ENCODE assay signal across 2 cellular contexts in the genomic region with DNA sequence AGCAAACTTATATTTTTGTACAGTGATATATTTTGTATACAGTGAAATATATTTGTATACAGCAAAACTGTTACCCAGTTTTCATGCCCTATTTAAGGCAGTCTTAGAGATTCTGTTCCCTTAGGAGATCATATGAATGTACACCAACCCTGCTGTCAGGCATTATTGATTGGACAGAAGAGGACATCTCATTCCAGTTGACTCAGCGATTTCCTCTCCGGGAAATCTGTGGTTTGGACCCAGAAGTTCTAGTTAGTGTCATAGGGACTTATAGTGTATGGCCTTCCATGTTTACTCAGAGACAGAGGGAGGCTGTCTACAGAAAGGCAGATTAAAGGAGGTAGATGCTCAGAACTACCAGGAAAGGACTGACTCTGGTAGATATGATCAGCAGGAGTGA.
TF ChIP-seq lines count a peak whose summit lies in the region.

No MANE protein-coding gene starts in this region.

TF ChIP-seq in IMR-90, 13 proteins besides CTCF, POLR2A, EP300 and RAD21 (continued from another document):
- no peak for TF ChIP-seq NFE2L2 (IDR thresholded peaks at IDR 0.05; ENCODE audit: low read depth, low read length)
TF ChIP-seq in IMR-90: peak in this region for 1.

TF ChIP-seq in K562, 482 proteins besides CTCF, POLR2A, EP300 and RAD21 (continued from another document and continues in another):
- TF ChIP-seq, protein P1, sequence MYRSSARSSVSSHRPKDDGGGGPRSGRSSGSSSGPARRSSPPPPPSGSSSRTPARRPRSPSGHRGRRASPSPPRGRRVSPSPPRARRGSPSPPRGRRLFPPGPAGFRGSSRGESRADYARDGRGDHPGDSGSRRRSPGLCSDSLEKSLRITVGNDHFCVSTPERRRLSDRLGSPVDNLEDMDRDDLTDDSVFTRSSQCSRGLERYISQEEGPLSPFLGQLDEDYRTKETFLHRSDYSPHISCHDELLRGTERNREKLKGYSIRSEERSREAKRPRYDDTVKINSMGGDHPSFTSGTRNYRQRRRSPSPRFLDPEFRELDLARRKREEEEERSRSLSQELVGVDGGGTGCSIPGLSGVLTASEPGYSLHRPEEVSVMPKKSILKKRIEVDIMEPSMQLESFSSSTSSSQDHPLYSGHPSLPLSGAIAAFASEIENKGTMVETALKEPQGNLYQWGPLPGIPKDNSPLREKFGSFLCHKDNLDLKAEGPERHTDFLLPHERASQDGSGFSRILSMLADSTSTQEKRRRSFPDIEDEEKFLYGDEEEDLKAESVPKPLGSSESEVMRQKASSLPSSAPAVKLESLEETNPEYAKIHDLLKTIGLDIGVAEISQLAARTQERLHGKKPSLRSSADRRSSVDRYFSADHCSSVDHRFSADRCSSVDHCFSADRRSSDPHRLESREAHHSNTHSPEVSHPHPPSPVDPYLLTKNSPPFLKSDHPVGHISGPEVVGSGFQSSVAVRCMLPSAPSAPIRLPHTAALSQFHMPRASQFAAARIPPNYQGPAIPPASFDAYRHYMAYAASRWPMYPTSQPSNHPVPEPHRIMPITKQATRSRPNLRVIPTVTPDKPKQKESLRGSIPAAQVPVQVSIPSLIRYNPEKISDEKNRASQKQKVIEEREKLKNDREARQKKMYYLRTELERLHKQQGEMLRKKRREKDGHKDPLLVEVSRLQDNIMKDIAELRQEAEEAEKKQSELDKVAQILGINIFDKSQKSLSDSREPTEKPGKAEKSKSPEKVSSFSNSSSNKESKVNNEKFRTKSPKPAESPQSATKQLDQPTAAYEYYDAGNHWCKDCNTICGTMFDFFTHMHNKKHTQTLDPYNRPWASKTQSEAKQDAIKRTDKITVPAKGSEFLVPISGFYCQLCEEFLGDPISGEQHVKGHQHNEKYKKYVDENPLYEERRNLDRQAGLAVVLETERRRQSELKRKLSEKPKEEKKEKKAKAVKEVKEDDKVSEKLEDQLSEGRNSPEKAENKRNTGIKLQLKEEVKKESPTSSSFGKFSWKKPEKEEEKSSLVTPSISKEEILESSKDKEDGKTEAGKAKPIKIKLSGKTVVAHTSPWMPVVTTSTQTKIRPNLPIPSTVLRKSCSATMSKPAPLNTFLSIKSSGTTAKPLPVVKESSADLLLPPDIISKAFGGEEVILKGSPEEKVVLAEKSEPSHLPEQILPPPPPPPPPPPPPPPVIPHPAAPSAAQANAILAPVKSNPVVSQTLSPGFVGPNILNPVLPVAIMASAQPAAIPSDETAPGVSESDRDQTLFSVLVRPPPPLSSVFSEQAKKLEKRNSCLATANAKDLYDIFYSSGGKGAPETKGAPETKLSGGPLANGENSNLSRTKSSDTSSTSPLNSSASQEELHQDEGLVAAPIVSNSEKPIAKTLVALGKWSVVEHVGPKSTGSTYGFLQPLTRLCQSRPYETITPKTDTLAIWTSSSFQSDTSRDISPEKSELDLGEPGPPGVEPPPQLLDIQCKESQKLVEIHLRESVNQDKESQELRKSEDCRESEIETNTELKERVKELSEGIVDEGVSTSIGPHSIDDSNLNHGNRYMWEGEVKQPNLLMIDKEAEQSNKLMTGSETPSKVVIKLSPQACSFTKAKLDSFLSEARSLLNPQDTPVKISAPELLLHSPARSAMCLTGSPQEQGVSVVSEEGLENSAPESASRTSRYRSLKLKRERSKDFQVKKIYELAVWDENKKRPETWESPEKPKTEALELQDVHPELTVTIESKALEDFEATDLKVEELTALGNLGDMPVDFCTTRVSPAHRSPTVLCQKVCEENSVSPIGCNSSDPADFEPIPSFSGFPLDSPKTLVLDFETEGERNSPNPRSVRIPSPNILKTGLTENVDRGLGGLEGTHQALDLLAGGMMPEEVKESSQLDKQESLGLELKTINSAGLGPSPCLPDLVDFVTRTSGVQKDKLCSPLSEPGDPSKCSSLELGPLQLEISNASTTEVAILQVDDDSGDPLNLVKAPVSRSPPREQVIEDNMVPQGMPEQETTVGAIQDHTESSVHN (IDR thresholded peaks at IDR 0.05; ENCODE audit: borderline replicate concordance in 1 of 2, low read depth in 1 of 2), result no peak
- TF ChIP-seq SREBF2 (CRISPR knock-in tag; IDR thresholded peaks at IDR 0.05) (no peak), U2AF1 (optimal IDR thresholded peaks at IDR 0.05; ENCODE audit: low read depth, low read length) (no peak), PHF21A (IDR thresholded peaks at IDR 0.05; ENCODE audit: borderline replicate concordance, low read depth) (no peak), JUND (IDR thresholded peaks at IDR 0.05; ENCODE audit: borderline replicate concordance, low read depth, low read length) (no peak), JUND (tag; IDR thresholded peaks at IDR 0.05; ENCODE audit: borderline replicate concordance, low read depth, low read length) (no peak), SRF (CRISPR knock-in tag; IDR thresholded peaks at IDR 0.05) (no peak), ZFP30 (CRISPR knock-in tag; IDR thresholded peaks at IDR 0.05; ENCODE audit: borderline replicate concordance) (no peak), HIVEP1 (CRISPR knock-in tag; IDR thresholded peaks at IDR 0.05) (no peak), KDM4B (IDR thresholded peaks at IDR 0.05; ENCODE audit: borderline replicate concordance in 2 of 2, low read depth in 1 of 2) (no peak), KLF13 (tag; IDR thresholded peaks at IDR 0.05; ENCODE audit: borderline replicate concordance, low read depth) (no peak), KAT2B (IDR thresholded peaks at IDR 0.05; ENCODE audit: low read depth, low read length) (no peak), GABPB2 (CRISPR knock-in tag; conservative IDR thresholded peaks at IDR 0.05) (no peak), GATAD2A (IDR thresholded peaks at IDR 0.05) (no peak), ZNF146 (CRISPR knock-in tag; IDR thresholded peaks at IDR 0.05; ENCODE audit: unreplicated experiment) (no peak), COPS2 (conservative IDR thresholded peaks at IDR 0.05) (no peak), RBM15 (IDR thresholded peaks at IDR 0.05; ENCODE audit: insufficient read depth, low read length) (no peak), ZBTB7A (IDR thresholded peaks at IDR 0.05; ENCODE audit: borderline replicate concordance, control insufficient read depth, low read depth, low read length) (no peak), KDM5B (IDR thresholded peaks at IDR 0.05; ENCODE audit: insufficient replicate concordance, low read depth, low read length) (no peak), SAFB2 (IDR thresholded peaks at IDR 0.05; ENCODE audit: borderline replicate concordance, low read depth, low read length, severe bottlenecking) (no peak), PHB2 (IDR thresholded peaks at IDR 0.05; ENCODE audit: low read depth) (no peak), ZNF780A (CRISPR knock-in tag; IDR thresholded peaks at IDR 0.05) (no peak), MTA2 (IDR thresholded peaks at IDR 0.05; ENCODE audit: low read depth) (no peak), CBX1 (IDR thresholded peaks at IDR 0.05; ENCODE audit: low read depth) (no peak), ZNF175 (CRISPR knock-in tag; IDR thresholded peaks at IDR 0.05; ENCODE audit: low read depth) (no peak)
- TF ChIP-seq, protein P2, sequence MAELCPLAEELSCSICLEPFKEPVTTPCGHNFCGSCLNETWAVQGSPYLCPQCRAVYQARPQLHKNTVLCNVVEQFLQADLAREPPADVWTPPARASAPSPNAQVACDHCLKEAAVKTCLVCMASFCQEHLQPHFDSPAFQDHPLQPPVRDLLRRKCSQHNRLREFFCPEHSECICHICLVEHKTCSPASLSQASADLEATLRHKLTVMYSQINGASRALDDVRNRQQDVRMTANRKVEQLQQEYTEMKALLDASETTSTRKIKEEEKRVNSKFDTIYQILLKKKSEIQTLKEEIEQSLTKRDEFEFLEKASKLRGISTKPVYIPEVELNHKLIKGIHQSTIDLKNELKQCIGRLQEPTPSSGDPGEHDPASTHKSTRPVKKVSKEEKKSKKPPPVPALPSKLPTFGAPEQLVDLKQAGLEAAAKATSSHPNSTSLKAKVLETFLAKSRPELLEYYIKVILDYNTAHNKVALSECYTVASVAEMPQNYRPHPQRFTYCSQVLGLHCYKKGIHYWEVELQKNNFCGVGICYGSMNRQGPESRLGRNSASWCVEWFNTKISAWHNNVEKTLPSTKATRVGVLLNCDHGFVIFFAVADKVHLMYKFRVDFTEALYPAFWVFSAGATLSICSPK (IDR thresholded peaks at IDR 0.05; ENCODE audit: borderline replicate concordance), result no peak
- TF ChIP-seq, protein P3, sequence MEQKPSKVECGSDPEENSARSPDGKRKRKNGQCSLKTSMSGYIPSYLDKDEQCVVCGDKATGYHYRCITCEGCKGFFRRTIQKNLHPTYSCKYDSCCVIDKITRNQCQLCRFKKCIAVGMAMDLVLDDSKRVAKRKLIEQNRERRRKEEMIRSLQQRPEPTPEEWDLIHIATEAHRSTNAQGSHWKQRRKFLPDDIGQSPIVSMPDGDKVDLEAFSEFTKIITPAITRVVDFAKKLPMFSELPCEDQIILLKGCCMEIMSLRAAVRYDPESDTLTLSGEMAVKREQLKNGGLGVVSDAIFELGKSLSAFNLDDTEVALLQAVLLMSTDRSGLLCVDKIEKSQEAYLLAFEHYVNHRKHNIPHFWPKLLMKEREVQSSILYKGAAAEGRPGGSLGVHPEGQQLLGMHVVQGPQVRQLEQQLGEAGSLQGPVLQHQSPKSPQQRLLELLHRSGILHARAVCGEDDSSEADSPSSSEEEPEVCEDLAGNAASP (IDR thresholded peaks at IDR 0.05), result no peak
- TF ChIP-seq, protein P4, sequence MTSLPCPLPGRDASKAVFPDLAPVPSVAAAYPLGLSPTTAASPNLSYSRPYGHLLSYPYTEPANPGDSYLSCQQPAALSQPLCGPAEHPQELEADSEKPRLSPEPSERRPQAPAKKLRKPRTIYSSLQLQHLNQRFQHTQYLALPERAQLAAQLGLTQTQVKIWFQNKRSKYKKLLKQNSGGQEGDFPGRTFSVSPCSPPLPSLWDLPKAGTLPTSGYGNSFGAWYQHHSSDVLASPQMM (CRISPR knock-in tag; IDR thresholded peaks at IDR 0.05), result no peak
- TF ChIP-seq, protein P5, sequence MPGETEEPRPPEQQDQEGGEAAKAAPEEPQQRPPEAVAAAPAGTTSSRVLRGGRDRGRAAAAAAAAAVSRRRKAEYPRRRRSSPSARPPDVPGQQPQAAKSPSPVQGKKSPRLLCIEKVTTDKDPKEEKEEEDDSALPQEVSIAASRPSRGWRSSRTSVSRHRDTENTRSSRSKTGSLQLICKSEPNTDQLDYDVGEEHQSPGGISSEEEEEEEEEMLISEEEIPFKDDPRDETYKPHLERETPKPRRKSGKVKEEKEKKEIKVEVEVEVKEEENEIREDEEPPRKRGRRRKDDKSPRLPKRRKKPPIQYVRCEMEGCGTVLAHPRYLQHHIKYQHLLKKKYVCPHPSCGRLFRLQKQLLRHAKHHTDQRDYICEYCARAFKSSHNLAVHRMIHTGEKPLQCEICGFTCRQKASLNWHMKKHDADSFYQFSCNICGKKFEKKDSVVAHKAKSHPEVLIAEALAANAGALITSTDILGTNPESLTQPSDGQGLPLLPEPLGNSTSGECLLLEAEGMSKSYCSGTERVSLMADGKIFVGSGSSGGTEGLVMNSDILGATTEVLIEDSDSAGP (CRISPR knock-in tag; IDR thresholded peaks at IDR 0.05), result no peak
- TF ChIP-seq, protein P6, sequence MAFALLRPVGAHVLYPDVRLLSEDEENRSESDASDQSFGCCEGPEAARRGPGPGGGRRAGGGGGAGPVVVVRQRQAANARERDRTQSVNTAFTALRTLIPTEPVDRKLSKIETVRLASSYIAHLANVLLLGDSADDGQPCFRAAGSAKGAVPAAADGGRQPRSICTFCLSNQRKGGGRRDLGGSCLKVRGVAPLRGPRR (CRISPR knock-in tag; IDR thresholded peaks at IDR 0.05), result no peak
- TF ChIP-seq, protein P7, sequence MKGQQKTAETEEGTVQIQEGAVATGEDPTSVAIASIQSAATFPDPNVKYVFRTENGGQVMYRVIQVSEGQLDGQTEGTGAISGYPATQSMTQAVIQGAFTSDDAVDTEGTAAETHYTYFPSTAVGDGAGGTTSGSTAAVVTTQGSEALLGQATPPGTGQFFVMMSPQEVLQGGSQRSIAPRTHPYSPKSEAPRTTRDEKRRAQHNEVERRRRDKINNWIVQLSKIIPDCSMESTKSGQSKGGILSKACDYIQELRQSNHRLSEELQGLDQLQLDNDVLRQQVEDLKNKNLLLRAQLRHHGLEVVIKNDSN (CRISPR knock-in tag; IDR thresholded peaks at IDR 0.05), result no peak
- TF ChIP-seq, protein P8, sequence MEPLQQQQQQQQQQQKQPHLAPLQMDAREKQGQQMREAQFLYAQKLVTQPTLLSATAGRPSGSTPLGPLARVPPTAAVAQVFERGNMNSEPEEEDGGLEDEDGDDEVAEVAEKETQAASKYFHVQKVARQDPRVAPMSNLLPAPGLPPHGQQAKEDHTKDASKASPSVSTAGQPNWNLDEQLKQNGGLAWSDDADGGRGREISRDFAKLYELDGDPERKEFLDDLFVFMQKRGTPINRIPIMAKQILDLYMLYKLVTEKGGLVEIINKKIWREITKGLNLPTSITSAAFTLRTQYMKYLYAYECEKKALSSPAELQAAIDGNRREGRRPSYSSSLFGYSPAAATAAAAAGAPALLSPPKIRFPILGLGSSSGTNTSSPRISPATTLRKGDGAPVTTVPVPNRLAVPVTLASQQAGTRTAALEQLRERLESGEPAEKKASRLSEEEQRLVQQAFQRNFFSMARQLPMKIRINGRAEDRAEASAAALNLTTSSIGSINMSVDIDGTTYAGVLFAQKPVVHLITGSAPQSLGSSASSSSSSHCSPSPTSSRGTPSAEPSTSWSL (CRISPR knock-in tag; IDR thresholded peaks at IDR 0.05; ENCODE audit: borderline replicate concordance), result no peak
- TF ChIP-seq, protein P9, sequence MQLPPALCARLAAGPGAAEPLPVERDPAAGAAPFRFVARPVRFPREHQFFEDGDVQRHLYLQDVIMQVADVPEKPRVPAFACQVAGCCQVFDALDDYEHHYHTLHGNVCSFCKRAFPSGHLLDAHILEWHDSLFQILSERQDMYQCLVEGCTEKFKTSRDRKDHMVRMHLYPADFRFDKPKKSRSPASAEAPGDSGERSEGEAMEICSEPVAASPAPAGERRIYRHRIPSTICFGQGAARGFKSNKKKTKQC (CRISPR knock-in tag; IDR thresholded peaks at IDR 0.05), result no peak
- TF ChIP-seq, protein P10, sequence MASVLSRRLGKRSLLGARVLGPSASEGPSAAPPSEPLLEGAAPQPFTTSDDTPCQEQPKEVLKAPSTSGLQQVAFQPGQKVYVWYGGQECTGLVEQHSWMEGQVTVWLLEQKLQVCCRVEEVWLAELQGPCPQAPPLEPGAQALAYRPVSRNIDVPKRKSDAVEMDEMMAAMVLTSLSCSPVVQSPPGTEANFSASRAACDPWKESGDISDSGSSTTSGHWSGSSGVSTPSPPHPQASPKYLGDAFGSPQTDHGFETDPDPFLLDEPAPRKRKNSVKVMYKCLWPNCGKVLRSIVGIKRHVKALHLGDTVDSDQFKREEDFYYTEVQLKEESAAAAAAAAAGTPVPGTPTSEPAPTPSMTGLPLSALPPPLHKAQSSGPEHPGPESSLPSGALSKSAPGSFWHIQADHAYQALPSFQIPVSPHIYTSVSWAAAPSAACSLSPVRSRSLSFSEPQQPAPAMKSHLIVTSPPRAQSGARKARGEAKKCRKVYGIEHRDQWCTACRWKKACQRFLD (CRISPR knock-in tag; IDR thresholded peaks at IDR 0.05), result no peak
